In genomic region chr5:60208681-60209080, GRCh38 we compare ENCODE assay signal across 16 cellular contexts.
DNase-seq lines count a peak whose midpoint lies in the region; ATAC-seq, FAIRE-seq and TF ChIP-seq lines count a peak whose summit lies in the region.
"Had no signal": no experiment of that assay in that cellular context is flagged by ENCODE, and none has a peak within 500 bp of the region (broad histone marks: within the 10 kb centered on the region; RNA-seq: fewer than 3 reads in every experiment).

No MANE protein-coding gene starts in this region.

- ATAC-seq in GM23338 (peak; percentile 40; the same call in 2 of the 3 replicates), GM19463 (IDR thresholded peaks at IDR 0.05; ENCODE audit: unreplicated experiment) (no peak), GM21825 (IDR thresholded peaks at IDR 0.05; ENCODE audit: unreplicated experiment) (no peak)

- intact Hi-C loops in endothelial cell of umbilical vein (cut with micrococcal nuclease): loop anchor here (5.0 kb wide), 1 partner anchor 79 kb away; no protein-coding TSS in a partner anchor

- H3K36me3 Mint-ChIP-seq in GM23338 (ENCODE audit: low read depth): no peaks in the 10 kb centered on the region

- no peak for DNase-seq in GM23338 (ENCODE audit: low spot score)
- no peak for DNase-seq in SK-N-SH
- DNase-seq in endothelial cell of umbilical vein (ENCODE audit: low read depth, low spot score): no peak
- DNase-seq in NCI-H2171 (lab: John Stamatoyannopoulos, UW): no peak
- DNase-seq: ACHN; Calu3; CD4-positive, alpha-beta T cell; DMS153; EL; GF-D8; GOT3; H9 had no signal

- POLR2A ChIA-PET in SK-N-SH (lab: Yijun Ruan, JAX) (no interaction called here), endothelial cell of umbilical vein (lab: Charles Lee) (interaction anchor here (0.7 kb wide), 1 partner anchor 82 kb away, joined by 13 read pairs; no protein-coding TSS in a partner anchor)

- no peak for TF ChIP-seq POLR2A in endothelial cell of umbilical vein (IDR thresholded peaks at IDR 0.05; ENCODE audit: low read depth, low read length)

- H3K27me3 ChIP-seq in GM23338 (ENCODE audit: insufficient read depth): no peaks in the 10 kb centered on the region
- H3K27me3 ChIP-seq in SK-N-SH (ENCODE audit: insufficient read depth): no peaks in the 10 kb centered on the region
- H3K27me3 ChIP-seq in endothelial cell of umbilical vein (ENCODE audit: control insufficient read depth in 2 of 2, insufficient read depth in 2 of 2, low read length in 2 of 2): peaks cover 0 to 3% of the 10 kb centered on the region in 2 experiments
- no peaks in the 10 kb centered on the region for H3K27me3 ChIP-seq in neutrophil

- H3K9ac ChIP-seq in SK-N-SH: no peak overlapping the region
- H3K9ac ChIP-seq in endothelial cell of umbilical vein (replicated peaks; ENCODE audit: extremely low read depth, insufficient read depth, low read length): no peak overlapping the region

- peak; percentile 42 for FAIRE-seq in endothelial cell of umbilical vein (lab: Jason Lieb, UNC)

- WGBS in SK-N-SH (ENCODE audit: low lambda C conversion rate): 91% methylated on average over 3 of the region's 3 CpGs

- peaks cover 6% of the 10 kb centered on the region for H3K27me3 Mint-ChIP-seq in GM23338 (ENCODE audit: insufficient read depth, low read depth, poor library complexity)
- H3K27me3 Mint-ChIP-seq: CD4-positive, alpha-beta T cell; IgD-negative memory B cell had no signal

- peaks cover 20% of the 10 kb centered on the region for H3K4me1 Mint-ChIP-seq in GM23338

- H4K20me1 ChIP-seq in GM23338 (replicated peaks; ENCODE audit: insufficient read depth) (no peaks in the 10 kb centered on the region), SK-N-SH (ENCODE audit: insufficient read depth) (no peaks in the 10 kb centered on the region), endothelial cell of umbilical vein (replicated peaks; ENCODE audit: control insufficient read depth, extremely low read depth, insufficient read depth, low read length) (no peaks in the 10 kb centered on the region)

- H3K79me2 ChIP-seq in GM23338 (replicated peaks; ENCODE audit: insufficient read depth) (no peaks in the 10 kb centered on the region), SK-N-SH (ENCODE audit: insufficient read depth) (no peaks in the 10 kb centered on the region), endothelial cell of umbilical vein (ENCODE audit: control insufficient read depth, insufficient read depth, low read length) (no peaks in the 10 kb centered on the region)

- no peak for TF ChIP-seq RAD21 in SK-N-SH (IDR thresholded peaks at IDR 0.05; ENCODE audit: low read length)

- TSS peak; percentile 79 for BruUV-seq in endothelial cell of umbilical vein (replicated peaks; lab: Mats Ljungman, UMichigan)

- no peak overlapping the region for H3K4me3 Mint-ChIP-seq in GM23338
- H3K4me3 Mint-ChIP-seq: CD4-positive, alpha-beta T cell; H9 had no signal

- H3K4me1 ChIP-seq in GM23338 (ENCODE audit: insufficient read depth) (peaks cover 27% of the 10 kb centered on the region), SK-N-SH (ENCODE audit: control insufficient read depth in 1 of 2, insufficient read depth in 2 of 2, low read depth in 1 of 2, low read length in 1 of 2) (no peaks in the 10 kb centered on the region; a peak in 2 of 4 replicates), endothelial cell of umbilical vein (ENCODE audit: control insufficient read depth, extremely low read depth, insufficient read depth, low read length) (peaks cover 14% of the 10 kb centered on the region), neutrophil (ENCODE audit: control insufficient read depth in 1 of 2, insufficient read depth in 1 of 2, low read depth in 1 of 2, low read length in 1 of 2) (peaks cover 29 to 42% of the 10 kb centered on the region in 2 experiments)

- no peak overlapping the region for H2AFZ ChIP-seq in GM23338
- no peak overlapping the region for H2AFZ ChIP-seq in SK-N-SH (ENCODE audit: low read depth)
- peak overlapping the region; percentile 0 for H2AFZ ChIP-seq in endothelial cell of umbilical vein (ENCODE audit: low read depth, low read length)

- no peaks in the 10 kb centered on the region for H3K9me1 ChIP-seq in endothelial cell of umbilical vein (replicated peaks; ENCODE audit: control insufficient read depth, extremely low read depth, insufficient read depth, low read length)

- H3K27ac ChIP-seq in GM23338 (ENCODE audit: low read depth) (no peak overlapping the region), SK-N-SH (ENCODE audit: low read depth in 2 of 2, low read length in 1 of 2) (no peak overlapping the region), endothelial cell of umbilical vein (ENCODE audit: insufficient read depth, low read depth, low read length) (peak overlapping the region; percentile 39), neutrophil (peak overlapping the region; percentile 79)

- no peaks in the 10 kb centered on the region for H3K36me3 ChIP-seq in GM23338 (ENCODE audit: insufficient read depth)
- H3K36me3 ChIP-seq in SK-N-SH (replicated peaks in 1 of 2; ENCODE audit: control insufficient read depth in 1 of 2, insufficient read depth in 2 of 2, low read length in 1 of 2): no peaks in the 10 kb centered on the region
- H3K36me3 ChIP-seq in endothelial cell of umbilical vein (ENCODE audit: control insufficient read depth in 2 of 2, extremely low read depth in 1 of 2, insufficient read depth in 2 of 2, low read length in 2 of 2): no peaks in the 10 kb centered on the region
- no peaks in the 10 kb centered on the region for H3K36me3 ChIP-seq in neutrophil

- H3K27ac Mint-ChIP-seq in GM23338: 0 out of 2 replicates have a peak overlapping the region, but pooled peaks have one; percentile 8
- H3K27ac Mint-ChIP-seq: CD4-positive, alpha-beta T cell had no signal

- TF ChIP-seq CTCF in GM23338 (conservative IDR thresholded peaks at IDR 0.05; ENCODE audit: low read depth in 2 of 2) (no peak), SK-N-SH (IDR thresholded peaks at IDR 0.05) (no peak), endothelial cell of umbilical vein (IDR thresholded peaks at IDR 0.05; ENCODE audit: extremely low read depth in 1 of 2, insufficient read depth in 1 of 2, low read depth in 1 of 2, low read length in 2 of 2) (no peak), neutrophil (IDR thresholded peaks at IDR 0.05) (no peak)

- CTCF ChIA-PET in SK-N-SH (lab: Yijun Ruan, JAX) (no interaction called here), endothelial cell of umbilical vein (lab: Charles Lee) (interaction anchor here (0.8 to 2.8 kb wide), 2 partner anchors 11 to 309 kb away, joined by 3 to 11 read pairs; no protein-coding TSS in a partner anchor)

- no peak overlapping the region for H3K4me2 ChIP-seq in GM23338
- no peak overlapping the region for H3K4me2 ChIP-seq in SK-N-SH
- peak overlapping the region; percentile 19 for H3K4me2 ChIP-seq in endothelial cell of umbilical vein (ENCODE audit: insufficient read depth, low read length)

- H3K4me3 ChIP-seq in GM23338 (no peak overlapping the region), SK-N-SH (ENCODE audit: low read depth in 2 of 2, low read length in 1 of 2) (no peak overlapping the region), endothelial cell of umbilical vein (replicated peaks in 1 of 3; ENCODE audit: insufficient read depth in 1 of 3, low read depth in 1 of 3, low read length in 3 of 3) (no peak overlapping the region), neutrophil (ENCODE audit: low read depth in 1 of 2, low read length in 1 of 2) (no peak overlapping the region)

- no peaks in the 10 kb centered on the region for H3K9me3 Mint-ChIP-seq in GM23338
- H3K9me3 Mint-ChIP-seq: H9, IgD-negative memory B cell had no signal

- H3K9me3 ChIP-seq in SK-N-SH: no peaks in the 10 kb centered on the region
- H3K9me3 ChIP-seq in endothelial cell of umbilical vein (replicated peaks; ENCODE audit: control insufficient read depth, insufficient read depth, low read length): no peaks in the 10 kb centered on the region
- no peaks in the 10 kb centered on the region for H3K9me3 ChIP-seq in neutrophil

- H3F3A ChIP-seq in GM23338 (replicated peaks; ENCODE audit: low read depth) (no peaks in the 10 kb centered on the region), SK-N-SH (replicated peaks; ENCODE audit: insufficient read depth) (no peaks in the 10 kb centered on the region)

- dilution Hi-C loops in endothelial cell of umbilical vein (cut with MboI; ENCODE audit: extremely low pct_ligation_motif_present, low sequenced_read_pairs): no loop called here

- TF ChIP-seq EP300 in SK-N-SH (IDR thresholded peaks at IDR 0.05; ENCODE audit: borderline replicate concordance in 1 of 2, low read depth in 1 of 2, low read length in 1 of 2): no peak

- H3K9me2 ChIP-seq in GM23338 (ENCODE audit: insufficient read depth): no peaks in the 10 kb centered on the region
- H3K9me2 ChIP-seq in SK-N-SH: no peaks in the 10 kb centered on the region

TF ChIP-seq in SK-N-SH, 30 proteins besides CTCF, POLR2A, EP300 and RAD21:
- no peak for TF ChIP-seq NFIC (IDR thresholded peaks at IDR 0.05; ENCODE audit: borderline replicate concordance)
- TF ChIP-seq PBX3 (IDR thresholded peaks at IDR 0.05): 0 out of 2 replicates have a peak, but pooled peaks have one; percentile 6
- peak; percentile 28; the same call in 1 of the 2 replicates for TF ChIP-seq TCF12 (IDR thresholded peaks at IDR 0.05)

TF ChIP-seq in endothelial cell of umbilical vein, 7 proteins besides CTCF, POLR2A, EP300 and RAD21:
- TF ChIP-seq GATA2 (IDR thresholded peaks at IDR 0.05; ENCODE audit: insufficient read depth, insufficient read length, low read depth, low read length) (no peak), FOS (IDR thresholded peaks at IDR 0.05; ENCODE audit: borderline replicate concordance, insufficient read depth, low read length) (no peak), POLR2AphosphoS5 (IDR thresholded peaks at IDR 0.05; ENCODE audit: insufficient read depth, low read depth, low read length) (no peak), EZH2 (IDR thresholded peaks at IDR 0.05; ENCODE audit: borderline replicate concordance, low read depth, low read length, severe bottlenecking) (no peak), JUN (IDR thresholded peaks at IDR 0.05; ENCODE audit: borderline replicate concordance, insufficient read depth, insufficient read length, low read depth) (no peak), MAX (IDR thresholded peaks at IDR 0.05; ENCODE audit: insufficient read depth, insufficient read length) (no peak), MYC (IDR thresholded peaks at IDR 0.05; ENCODE audit: low read depth, low read length) (no peak)

Comparison
In these comparisons a context has a peak if more than half of its experiments do, and no peak if none do; other contexts are left out.
1. H3K27ac ChIP-seq: peak in endothelial cell of umbilical vein (single experiment) and neutrophil (single experiment); none in GM23338 (single experiment) and SK-N-SH (0 of 2).